2 cellular contexts compared by ENCODE assay signal in the genomic region with DNA sequence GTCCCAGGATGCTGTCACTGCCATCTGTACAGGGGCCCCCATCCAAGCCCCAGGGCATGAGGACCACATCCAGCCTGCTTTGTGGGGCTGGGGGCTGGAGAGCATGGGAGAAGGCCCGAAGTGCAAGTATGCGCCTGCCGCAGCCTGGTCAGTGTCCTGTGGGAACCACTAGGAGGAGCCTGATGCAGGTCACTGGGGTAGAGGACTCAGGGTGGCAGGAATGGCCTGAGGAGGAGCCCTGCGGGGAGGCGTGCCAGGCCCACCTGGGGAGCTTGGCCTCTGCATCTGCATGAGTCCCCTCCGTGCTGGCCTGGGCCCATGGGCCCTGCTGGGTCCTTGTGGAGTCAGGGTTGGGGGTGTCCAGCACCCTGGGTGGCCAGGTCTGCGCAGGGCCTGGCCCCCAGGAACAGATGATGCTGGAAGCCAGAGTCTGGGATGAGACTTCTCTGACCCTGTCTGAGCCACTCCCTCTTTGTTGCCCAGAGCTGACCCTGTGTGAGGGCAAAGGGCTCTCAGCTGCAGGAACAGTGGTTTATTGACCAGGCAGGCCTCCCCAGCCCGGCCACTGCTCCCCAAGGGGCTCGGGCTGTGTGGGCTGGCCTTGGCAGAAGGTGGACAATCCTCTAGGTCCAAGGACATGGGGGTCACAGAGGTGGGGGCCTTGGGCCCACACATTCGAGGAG. TPM values are rescaled to one million over a fixed set of nuclear protein-coding genes. Genes with fewer than 3 reads are reported as not detected.
"Had no signal": no experiment of that assay in that cellular context is flagged by ENCODE, and none has a peak within 500 bp of the region (broad histone marks: within the 10 kb centered on the region; RNA-seq: fewer than 3 reads in every experiment).

No MANE protein-coding gene starts in this region.

RNA-seq across cellular contexts. Expression of gene PRODH, which starts 23.7 kb away (rescaled TPM):
- total RNA-seq: activated B cell treated with CpG ODN at 0.5 μM for 24 hours; activated CD8-positive, alpha-beta T cell treated with anti-CD3 and anti-CD28 coated beads for 36 hours had no signal
